14 cellular contexts compared by ENCODE assay signal in the genomic region with DNA sequence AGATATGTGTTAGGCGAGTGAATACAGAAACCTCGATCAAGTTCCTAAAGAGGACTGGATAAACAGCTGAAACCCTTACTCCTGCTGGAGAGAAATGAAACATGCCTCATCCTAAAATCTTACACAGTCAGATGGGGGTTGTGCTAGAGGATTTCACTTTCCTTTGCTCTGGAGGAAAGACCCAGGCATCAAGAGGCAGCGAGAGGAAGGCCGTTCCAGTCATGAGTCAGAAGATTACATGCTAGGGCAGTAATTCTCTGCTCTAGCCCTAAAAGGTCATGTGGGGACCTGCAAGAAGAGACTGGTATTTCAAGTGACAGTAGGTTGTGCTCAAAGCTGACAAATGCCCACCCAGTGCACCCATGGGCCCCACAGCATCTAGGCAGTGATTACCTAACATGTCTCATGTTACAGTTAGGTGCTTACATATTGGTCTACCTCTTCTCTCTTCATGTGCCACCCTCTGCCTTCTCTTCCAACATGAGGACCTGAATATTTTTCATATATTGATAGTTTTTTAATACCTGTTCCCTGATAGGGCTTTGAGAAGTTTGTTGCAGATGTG.
DNase-seq lines count a peak whose midpoint lies in the region; ATAC-seq and TF ChIP-seq lines count a peak whose summit lies in the region.
"Had no signal": no experiment of that assay in that cellular context is flagged by ENCODE, and none has a peak within 500 bp of the region (broad histone marks: within the 10 kb centered on the region; RNA-seq: fewer than 3 reads in every experiment).

No MANE protein-coding gene starts in this region.

- no peaks in the 10 kb centered on the region for H3K36me3 ChIP-seq in adrenal gland (replicated peaks in 1 of 2)
- H3K36me3 ChIP-seq: uterus had no signal

- no peaks in the 10 kb centered on the region for H3K27me3 ChIP-seq in adrenal gland
- H3K27me3 ChIP-seq: uterus had no signal

- DNase-seq in AG04449 (ENCODE audit: low read depth, low spot score): no peak
- DNase-seq in HT1080 (ENCODE audit: low read depth): peak; percentile 61
- peak in 6 of 7 donors; percentile 34 to 68 (median 50) for DNase-seq in adrenal gland
- DNase-seq in glomerular visceral epithelial cell (ENCODE audit: extremely low spot score): peak; percentile 1
- no peak for DNase-seq in cortex of kidney (lab: John Stamatoyannopoulos, UW)
- no peak for DNase-seq in sciatic nerve (ENCODE audit: low spot score)
- DNase-seq in effector CD4-positive, alpha-beta T cell: no peak
- DNase-seq: activated B cell treated with CpG ODN at 0.5 μM for 24 hours, C1 segment of cervical spinal cord, immature natural killer cell, NCI-H187 treated with DMSO at 0.1 percent for 48 hours, uterus had no signal

- CTCF ChIA-PET in AG04449 (lab: Yijun Ruan, JAX): interaction anchor here (0.7 to 1.4 kb wide), 6 partner anchors 9 to 199 kb away, joined by 3 to 5 read pairs (median 3); no protein-coding TSS in a partner anchor

- ATAC-seq in sciatic nerve (no peak), HG03025 (IDR thresholded peaks at IDR 0.05; ENCODE audit: low FRiP score, unreplicated experiment) (no peak)
- ATAC-seq: activated naive CD4-positive, alpha-beta T cell treated with anti-CD3 and anti-CD28 coated beads, Interleukin-2, amount 50 U/mL, for 72 hours had no signal

- peaks cover 6 to 22% of the 10 kb centered on the region in 2 donors for H3K4me1 ChIP-seq in adrenal gland (replicated peaks in 1 of 2)
- H3K4me1 ChIP-seq: uterus had no signal

- WGBS in adrenal gland, 4 donors: 59 to 78% (median 68%) methylated on average over 4 of the region's 4 CpGs

- intact Hi-C loops in adrenal gland (cut with DNase I): no loop called here
- intact Hi-C loops in sciatic nerve (cut with DNase I): no loop called here

- H3K4me3 ChIP-seq in AG04449 (ENCODE audit: low read depth, low read length) (no peak overlapping the region), adrenal gland (no peak overlapping the region)
- H3K4me3 ChIP-seq: uterus had no signal

- TF ChIP-seq CTCF in AG04449 (IDR thresholded peaks at IDR 0.05; ENCODE audit: insufficient read depth, low read length, missing control alignments): peak; percentile 8
- TF ChIP-seq CTCF in adrenal gland (IDR thresholded peaks at IDR 0.05): peak in 1 of 6 experiments; percentile 13

- POLR2A ChIA-PET in AG04449 (lab: Yijun Ruan, JAX): interaction anchor here (1.0 kb wide), 1 partner anchor 24 kb away, joined by 3 read pairs; no protein-coding TSS in a partner anchor

- H3K9me3 ChIP-seq in adrenal gland (replicated peaks in 1 of 3): no peaks in the 10 kb centered on the region
- H3K9me3 ChIP-seq: uterus had no signal

- no peak for TF ChIP-seq POLR2A in adrenal gland (IDR thresholded peaks at IDR 0.05)

- peak overlapping the region in 1 of 5 donors; percentile 17 for H3K27ac ChIP-seq in adrenal gland
- H3K27ac ChIP-seq: uterus had no signal

Comparison
In these comparisons a context has a peak if more than half of its experiments do, and no peak if none do; other contexts are left out.
1. DNase-seq: peak in HT1080 (single experiment), adrenal gland (6 of 7) and glomerular visceral epithelial cell (single experiment); none in AG04449 (single experiment), cortex of kidney (single experiment), sciatic nerve (single experiment) and effector CD4-positive, alpha-beta T cell (single experiment).